In the genomic region with DNA sequence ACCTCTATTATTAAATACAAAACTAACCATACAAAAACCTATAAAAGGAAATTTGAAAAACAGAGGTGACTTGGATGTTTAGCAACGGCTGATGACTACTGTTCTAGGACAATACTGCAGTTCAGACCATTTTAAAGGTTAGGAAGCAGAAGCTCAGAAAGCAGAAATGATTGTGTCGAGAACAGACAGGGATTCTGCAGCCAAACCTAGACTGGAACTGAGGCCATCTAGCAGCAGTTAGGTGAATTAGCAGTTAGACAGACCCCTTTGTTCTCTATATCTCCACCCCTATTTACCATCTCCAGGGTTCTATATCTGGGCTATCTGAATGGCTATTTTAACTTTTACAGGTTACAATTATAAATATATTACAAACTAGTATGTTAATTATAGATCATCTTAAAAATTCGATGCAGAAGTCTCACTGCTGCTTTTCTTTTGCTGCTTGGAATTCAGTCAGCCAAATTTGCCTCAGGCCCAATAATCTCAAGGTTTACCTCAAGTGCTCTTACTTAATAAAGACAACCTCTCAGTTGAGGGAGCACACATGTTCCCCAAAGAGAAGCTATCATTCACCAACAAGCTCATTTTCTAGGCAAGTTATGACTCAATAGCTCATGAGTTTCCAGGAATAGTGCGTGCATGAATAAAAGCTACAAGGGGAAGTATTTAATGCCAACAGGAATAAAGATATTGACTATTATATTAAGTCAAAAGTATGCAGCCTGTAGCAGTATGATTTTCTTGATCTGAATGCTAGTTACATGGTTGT, we compare ENCODE assay signal across 13 cellular contexts. TPM values are rescaled to one million over a fixed set of nuclear protein-coding genes. Genes with fewer than 3 reads are reported as not detected.
A peak's percentile ranks its signal among the peaks of the same experiment; 100 is the strongest.
DNase-seq lines count a peak whose midpoint lies in the region; ATAC-seq and TF ChIP-seq lines count a peak whose summit lies in the region.
"Had no signal": no experiment of that assay in that cellular context is flagged by ENCODE, and none has a peak within 500 bp of the region (broad histone marks: within the 10 kb centered on the region; RNA-seq: fewer than 3 reads in every experiment).

No MANE protein-coding gene starts in this region.

- H3K27me3 ChIP-seq in DND-41 (ENCODE audit: insufficient read depth, low read length, poor library complexity) (no peaks in the 10 kb centered on the region), liver (ENCODE audit: control insufficient read depth in 4 of 4, insufficient read depth in 4 of 4, low read length in 3 of 4) (no peaks in the 10 kb centered on the region)

- WGBS in liver, result 63% methylated on average over 4 of the region's 4 CpGs

- TF ChIP-seq CTCF in DND-41 (IDR thresholded peaks at IDR 0.05; ENCODE audit: borderline replicate concordance, extremely low read depth, low read length, poor library complexity, severe bottlenecking) (peak; percentile 19), astrocyte of the spinal cord (IDR thresholded peaks at IDR 0.05; ENCODE audit: low read depth, low read length) (peak; percentile 25), liver (IDR thresholded peaks at IDR 0.05; ENCODE audit: low read depth, low read length, missing input control) (no peak)

- no peaks in the 10 kb centered on the region for H3K9me3 ChIP-seq in DND-41 (ENCODE audit: insufficient read depth, low read length, severe bottlenecking)
- no peaks in the 10 kb centered on the region for H3K9me3 ChIP-seq in liver (ENCODE audit: control insufficient read depth in 4 of 4, low read length in 3 of 4)
- H3K9me3 ChIP-seq: Peyer's patch had no signal

- H3K9ac ChIP-seq in DND-41 (ENCODE audit: low read depth, low read length) (no peak overlapping the region), liver (ENCODE audit: low read depth in 1 of 2, low read length in 2 of 2) (no peak overlapping the region)
- H3K9ac ChIP-seq: KMS-11 had no signal

- H3K4me2 ChIP-seq in DND-41 (ENCODE audit: insufficient read depth, low read length), result no peak overlapping the region
- H3K4me2 ChIP-seq: KMS-11 had no signal

- H2AFZ ChIP-seq in DND-41 (ENCODE audit: low read depth, low read length), result no peak overlapping the region

- peak; percentile 15 to 43 for TF ChIP-seq RAD21 in liver (IDR thresholded peaks at IDR 0.05)

- in situ Hi-C loops in astrocyte of the spinal cord (cut with HindIII; ENCODE audit: low sequenced_read_pairs), result no loop called here

- ATAC-seq in DND-41 (ENCODE audit: insufficient read depth, low read depth) (peak; percentile 45; the same call in 1 of the 3 replicates), GM21529 (IDR thresholded peaks at IDR 0.05; ENCODE audit: unreplicated experiment) (no peak)

- H3K36me3 ChIP-seq in DND-41 (ENCODE audit: insufficient read depth, low read length) (no peaks in the 10 kb centered on the region), liver (ENCODE audit: control insufficient read depth in 4 of 4, insufficient read depth in 3 of 4, low read depth in 1 of 4, low read length in 3 of 4) (no peaks in the 10 kb centered on the region)
- H3K36me3 ChIP-seq: Peyer's patch had no signal

- no peak overlapping the region for H3K4me3 ChIP-seq in DND-41 (ENCODE audit: low read depth in 1 of 2, low read length in 2 of 2)
- no peak overlapping the region for H3K4me3 ChIP-seq in astrocyte of the spinal cord (ENCODE audit: low read depth, low read length)
- no peak overlapping the region for H3K4me3 ChIP-seq in liver (ENCODE audit: low read depth in 1 of 3, low read length in 3 of 3)
- H3K4me3 ChIP-seq: Peyer's patch had no signal

- no peaks in the 10 kb centered on the region for H3K79me2 ChIP-seq in DND-41 (ENCODE audit: insufficient read depth, low read length)

- no peaks in the 10 kb centered on the region for H3K4me1 ChIP-seq in DND-41 (ENCODE audit: insufficient read depth, low read length)
- H3K4me1 ChIP-seq in liver (ENCODE audit: control insufficient read depth in 4 of 4, insufficient read depth in 4 of 4, low read length in 3 of 4), result peaks cover 7 to 28% (median 21%) of the 10 kb centered on the region in 4 donors
- H3K4me1 ChIP-seq: Peyer's patch had no signal

- no peaks in the 10 kb centered on the region for H4K20me1 ChIP-seq in DND-41 (ENCODE audit: insufficient read depth, low read length)

- H3K27ac ChIP-seq in DND-41 (ENCODE audit: low read length), result no peak overlapping the region
- no peak overlapping the region for H3K27ac ChIP-seq in liver (ENCODE audit: low read depth in 1 of 2, low read length in 2 of 2)
- H3K27ac ChIP-seq: KMS-11, Peyer's patch had no signal

- DNase-seq in DND-41 (no peak), NAMALWA (ENCODE audit: low spot score) (peak; percentile 14), astrocyte of the spinal cord (ENCODE audit: low read depth, low spot score) (no peak), HUDEP-2 (lab: John Stamatoyannopoulos, UW; ENCODE audit: unreplicated experiment in 76 of 76) (no peak), NCI-H1105 treated with DMSO at 0.1 percent for 48 hours (lab: John Stamatoyannopoulos, UW) (no peak), mucosa of gallbladder (ENCODE audit: low spot score) (no peak)
- DNase-seq: DMS153, Peyer's patch had no signal

TF ChIP-seq in liver, 16 proteins besides CTCF, POLR2A, EP300 and RAD21:
- TF ChIP-seq, protein P1, sequence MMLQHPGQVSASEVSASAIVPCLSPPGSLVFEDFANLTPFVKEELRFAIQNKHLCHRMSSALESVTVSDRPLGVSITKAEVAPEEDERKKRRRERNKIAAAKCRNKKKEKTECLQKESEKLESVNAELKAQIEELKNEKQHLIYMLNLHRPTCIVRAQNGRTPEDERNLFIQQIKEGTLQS (IDR thresholded peaks at IDR 0.05), result no peak
- TF ChIP-seq, protein P2, sequence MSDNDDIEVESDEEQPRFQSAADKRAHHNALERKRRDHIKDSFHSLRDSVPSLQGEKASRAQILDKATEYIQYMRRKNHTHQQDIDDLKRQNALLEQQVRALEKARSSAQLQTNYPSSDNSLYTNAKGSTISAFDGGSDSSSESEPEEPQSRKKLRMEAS (IDR thresholded peaks at IDR 0.05), result no peak
- TF ChIP-seq RXRA (IDR thresholded peaks at IDR 0.05) (no peak), NR2F2 (IDR thresholded peaks at IDR 0.05) (no peak), HNF4A (conservative IDR thresholded peaks at IDR 0.05) (no peak), SP1 (IDR thresholded peaks at IDR 0.05) (no peak), FOXA1 (IDR thresholded peaks at IDR 0.05) (no peak), YY1 (IDR thresholded peaks at IDR 0.05) (no peak), FOXA2 (IDR thresholded peaks at IDR 0.05) (no peak), GABPA (IDR thresholded peaks at IDR 0.05 in 1 of 2, conservative IDR thresholded peaks at IDR 0.05 in 1 of 2) (no peak), EGR1 (IDR thresholded peaks at IDR 0.05; ENCODE audit: low read depth in 2 of 2) (no peak), TAF1 (conservative IDR thresholded peaks at IDR 0.05) (no peak)
- TF ChIP-seq, protein P3, sequence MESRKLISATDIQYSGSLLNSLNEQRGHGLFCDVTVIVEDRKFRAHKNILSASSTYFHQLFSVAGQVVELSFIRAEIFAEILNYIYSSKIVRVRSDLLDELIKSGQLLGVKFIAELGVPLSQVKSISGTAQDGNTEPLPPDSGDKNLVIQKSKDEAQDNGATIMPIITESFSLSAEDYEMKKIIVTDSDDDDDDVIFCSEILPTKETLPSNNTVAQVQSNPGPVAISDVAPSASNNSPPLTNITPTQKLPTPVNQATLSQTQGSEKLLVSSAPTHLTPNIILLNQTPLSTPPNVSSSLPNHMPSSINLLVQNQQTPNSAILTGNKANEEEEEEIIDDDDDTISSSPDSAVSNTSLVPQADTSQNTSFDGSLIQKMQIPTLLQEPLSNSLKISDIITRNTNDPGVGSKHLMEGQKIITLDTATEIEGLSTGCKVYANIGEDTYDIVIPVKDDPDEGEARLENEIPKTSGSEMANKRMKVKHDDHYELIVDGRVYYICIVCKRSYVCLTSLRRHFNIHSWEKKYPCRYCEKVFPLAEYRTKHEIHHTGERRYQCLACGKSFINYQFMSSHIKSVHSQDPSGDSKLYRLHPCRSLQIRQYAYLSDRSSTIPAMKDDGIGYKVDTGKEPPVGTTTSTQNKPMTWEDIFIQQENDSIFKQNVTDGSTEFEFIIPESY (IDR thresholded peaks at IDR 0.05), result no peak

RNA-seq across cellular contexts. Expression of a gene that starts 9.3 kb away (rescaled TPM):
- total RNA-seq in liver (100 to 1,000 TPM in 1 of 2 donors, 10 to 100 TPM in 1; 85.1 to 230 TPM), mucosa of gallbladder (35.4 TPM)
- 10 to 100 TPM; 53.7 to 58.1 TPM for polyA plus RNA-seq in liver

RNA-seq across cellular contexts. Expression of a gene that starts 54.8 kb away (rescaled TPM):
- total RNA-seq in liver (not detected), mucosa of gallbladder (not detected)
- polyA plus RNA-seq in liver, result not detected
- total RNA-seq: activated CD8-positive, alpha-beta memory T cell treated with anti-CD3 and anti-CD28 coated beads for 36 hours; osteoblast; Peyer's patch had no signal
